ENCODE assay signal across 26 cellular contexts in the genomic region with DNA sequence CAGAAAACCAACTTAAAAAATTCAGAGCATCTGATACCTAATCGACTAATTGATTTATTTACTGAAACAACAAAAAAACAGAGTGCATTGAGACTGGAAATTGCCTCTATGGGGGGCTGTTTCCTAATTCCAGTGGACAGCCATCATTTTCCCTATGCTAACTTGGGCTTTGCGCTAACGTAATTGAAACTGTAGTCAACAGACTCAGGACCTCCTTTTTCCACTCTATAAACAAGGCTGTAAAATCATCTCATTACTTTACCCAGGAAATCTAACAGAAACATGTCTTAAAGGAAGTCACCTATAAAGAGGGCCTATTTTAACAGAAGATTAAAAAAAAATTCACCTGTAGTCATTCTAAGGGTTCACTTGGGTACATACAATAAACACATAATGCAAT. TPM values are rescaled to one million over a fixed set of nuclear protein-coding genes. Genes with fewer than 3 reads are reported as not detected.
DNase-seq lines count a peak whose midpoint lies in the region; ATAC-seq and TF ChIP-seq lines count a peak whose summit lies in the region.
"Had no signal": no experiment of that assay in that cellular context is flagged by ENCODE, and none has a peak within 500 bp of the region (broad histone marks: within the 10 kb centered on the region; RNA-seq: fewer than 3 reads in every experiment).

No MANE protein-coding gene starts in this region.

- peak overlapping the region; percentile 85 to 97 (median 92) for H3K4me2 ChIP-seq in BLaER1 treated with 17β-estradiol and CSF1 and Interleukin-3, amounts not matched to agents 10 nM and 100 nM

- DNase-seq in left colon (no peak), testis (no peak), glomerular visceral epithelial cell (ENCODE audit: extremely low spot score) (no peak)
- no peak for DNase-seq in stimulated activated CD4-positive, alpha-beta T cell treated with anti-CD3 and anti-CD28 coated beads, Interleukin-2, amount 100 ng/mL, for 24 hours
- DNase-seq: activated CD4-positive, CD25-positive, alpha-beta regulatory T cell; activated CD8-positive, alpha-beta T cell treated with anti-CD3 and anti-CD28 coated beads, Interleukin-2, amount 10 ng/mL, durations not matched to agents 7 days and 5 days; activated naive CD4-positive, alpha-beta T cell treated with anti-CD3 and anti-CD28 coated beads, Interleukin-2, amount 10 ng/mL, durations not matched to agents 7 days and 5 days; activated T-cell treated with anti-CD3 and anti-CD28 coated beads, Interleukin-2, amount 50 U/mL, for 4 hours; aorta; CD4-positive, alpha-beta memory T cell; DMS53; kidney glomerular epithelial cell; NCI-H1436; NCI-H526; occipital lobe; sigmoid colon; SJCRH30; stimulated activated CD4-positive, alpha-beta T cell treated with anti-CD3 and anti-CD28 coated beads, Interleukin-1b, Interleukin-23, amount 100 ng/mL, for 48 hours; T-helper 2 cell had no signal

- TF ChIP-seq POLR2A in testis (IDR thresholded peaks at IDR 0.05), result no peak

- H3K9me3 ChIP-seq in BLaER1 treated with 17β-estradiol and CSF1 and Interleukin-3, amounts not matched to agents 10 nM and 100 nM (replicated peaks in 1 of 11), result no peaks in the 10 kb centered on the region
- H3K9me3 ChIP-seq in testis, result no peaks in the 10 kb centered on the region
- H3K9me3 ChIP-seq: sigmoid colon, SJCRH30 had no signal

- TF ChIP-seq CTCF in VCaP (conservative IDR thresholded peaks at IDR 0.05) (no peak), testis (IDR thresholded peaks at IDR 0.05) (no peak)

- 81 to 83% methylated on average over 3 of the region's 3 CpGs for WGBS in testis, 2 donors

- peaks cover 56 to 92% (median 74%) of the 10 kb centered on the region in 10 experiments for H3K4me1 ChIP-seq in BLaER1 treated with 17β-estradiol and CSF1 and Interleukin-3, amounts not matched to agents 10 nM and 100 nM
- H3K4me1 ChIP-seq in testis, result no peaks in the 10 kb centered on the region
- H3K4me1 ChIP-seq: sigmoid colon, SJCRH30 had no signal

- H3K4me3 ChIP-seq in BLaER1 treated with 17β-estradiol and CSF1 and Interleukin-3, amounts not matched to agents 10 nM and 100 nM, result peak overlapping the region in 8 of 10 experiments; percentile 36 to 74 (median 72); a peak in 15 of 20 replicates
- H3K4me3 ChIP-seq in skin epidermis (peak overlapping the region in 4 of 7 experiments; percentile 2 to 24 (median 16)), testis (peak overlapping the region in 1 of 2 donors; percentile 7)
- H3K4me3 ChIP-seq: GM12878, SJCRH30 had no signal

- ATAC-seq in left colon (peak; percentile 71), HG02938 (IDR thresholded peaks at IDR 0.05; ENCODE audit: unreplicated experiment) (no peak)
- ATAC-seq: activated CD8-positive, alpha-beta T cell treated with anti-CD3 and anti-CD28 coated beads, Interleukin-2, amount 10 ng/mL, durations not matched to agents 7 days and 5 days; activated T-cell treated with anti-CD3 and anti-CD28 coated beads, Interleukin-2, amount 50 U/mL, for 4 hours; GM12878 had no signal

- H3K27me3 ChIP-seq in BLaER1 treated with 17β-estradiol and CSF1 and Interleukin-3, amounts not matched to agents 10 nM and 100 nM, result peaks cover 0 to 14% (median 0%) of the 10 kb centered on the region in 11 experiments; a peak in 1 of 22 replicates
- H3K27me3 ChIP-seq in testis, result no peaks in the 10 kb centered on the region
- H3K27me3 ChIP-seq: sigmoid colon had no signal

- H3K36me3 ChIP-seq in BLaER1 treated with 17β-estradiol and CSF1 and Interleukin-3, amounts not matched to agents 10 nM and 100 nM, result peaks cover 0 to 14% (median 0%) of the 10 kb centered on the region in 11 experiments; a peak in 4 of 22 replicates
- H3K36me3 ChIP-seq in testis (ENCODE audit: low read depth, missing control alignments), result no peaks in the 10 kb centered on the region
- H3K36me3 ChIP-seq: sigmoid colon, SJCRH30 had no signal

- H3K9ac ChIP-seq in BLaER1 treated with 17β-estradiol and CSF1 and Interleukin-3, amounts not matched to agents 10 nM and 100 nM, result peak overlapping the region in 9 of 11 experiments; percentile 56 to 88 (median 86); a peak in 17 of 22 replicates

- peak overlapping the region in 9 of 11 experiments; percentile 69 to 92 (median 86); a peak in 17 of 22 replicates for H3K27ac ChIP-seq in BLaER1 treated with 17β-estradiol and CSF1 and Interleukin-3, amounts not matched to agents 10 nM and 100 nM
- H3K27ac ChIP-seq in VCaP (peak overlapping the region; percentile 73), skin epidermis (peak overlapping the region in 10 of 21 experiments; percentile 2 to 91 (median 71)), testis (peak overlapping the region in 1 of 2 donors; percentile 33)
- H3K27ac ChIP-seq: SJCRH30 had no signal

- intact Hi-C loops in left colon (cut with DNase I, micrococcal nuclease) (no loop called here), testis (cut with DNase I; ENCODE audit: low total_unique reads) (no loop called here)

- no peaks in the 10 kb centered on the region for H4K20me1 ChIP-seq in BLaER1 treated with 17β-estradiol and CSF1 and Interleukin-3, amounts not matched to agents 10 nM and 100 nM

RNA-seq across cellular contexts. Expression of a gene that starts 2.1 kb away (rescaled TPM):
- total RNA-seq in left colon, result 1 to 10 TPM; 3.5 to 5.0 TPM
- total RNA-seq in testis, result 1 to 10 TPM; 5.0 to 8.0 TPM
- 3.7 TPM for polyA plus RNA-seq in testis (ENCODE audit: insufficient read depth, low read depth, low replicate concordance)
- total RNA-seq: activated CD8-positive, alpha-beta T cell treated with anti-CD3 and anti-CD28 coated beads, Interleukin-2, amount 10 ng/mL, durations not matched to agents 7 days and 5 days; CD4-positive, alpha-beta memory T cell; GM12878; OCI-LY7; SJCRH30 had no signal
- polyA plus RNA-seq: AG04450; CD4-positive, alpha-beta memory T cell; GM12878 had no signal
